Comparison of ENCODE assay signal across 8 cellular contexts in genomic region chr4:1792832-1793495, GRCh38. TPM values are rescaled to one million over a fixed set of nuclear protein-coding genes. Genes with fewer than 3 reads are reported as not detected.
DNase-seq lines count a peak whose midpoint lies in the region; ATAC-seq, FAIRE-seq and TF ChIP-seq lines count a peak whose summit lies in the region.

Gene FGFR3, plus strand, starts transcription at chr4:1793293. Its CDS starts 642 bp downstream, at chr4:1793935.

- H3K36me3 ChIP-seq in esophagus (ENCODE audit: control insufficient read depth in 2 of 2, insufficient read depth in 2 of 2, low read length in 1 of 2) (peaks cover 0 to 11% of the 10 kb centered on the region in 2 donors), urinary bladder (ENCODE audit: insufficient read depth) (no peaks in the 10 kb centered on the region)

- POLR2A ChIA-PET in activated CD8-positive, alpha-beta T cell treated with anti-CD3 and anti-CD28 coated beads for 36 hours (lab: Charles Lee) = interaction anchor here (1.0 to 1.3 kb wide), 3 partner anchors 53 to 447 kb away, joined by 3 read pairs; no protein-coding TSS in a partner anchor

- peaks cover 0 to under 1% of the 10 kb centered on the region in 2 donors for H3K27me3 ChIP-seq in esophagus (ENCODE audit: control insufficient read depth in 1 of 2, insufficient read depth in 2 of 2, low read length in 2 of 2)

- no peaks in the 10 kb centered on the region for H3K36me3 Mint-ChIP-seq in activated CD8-positive, alpha-beta T cell treated with anti-CD3 and anti-CD28 coated beads for 36 hours (ENCODE audit: low read depth)
- H3K36me3 Mint-ChIP-seq in natural killer cell = no peaks in the 10 kb centered on the region

- H3K9me3 Mint-ChIP-seq in activated CD8-positive, alpha-beta T cell treated with anti-CD3 and anti-CD28 coated beads for 36 hours = no peaks in the 10 kb centered on the region
- no peaks in the 10 kb centered on the region for H3K9me3 Mint-ChIP-seq in natural killer cell

- WGBS in esophagus, 2 donors = 2 to 7% methylated on average over 32 to 95 of the region's 95 CpGs
- WGBS in urinary bladder = 2% methylated on average over 95 of the region's 95 CpGs

- H3K4me3 ChIP-seq in LNCaP clone FGC (ENCODE audit: low read depth, low read length) (peak within 1 kb of the TSS; percentile 44), esophagus (ENCODE audit: low read depth in 1 of 2, low read length in 2 of 2) (peak within 1 kb of the TSS; percentile 76 to 87), urinary bladder (ENCODE audit: low read depth, low read length) (peak within 1 kb of the TSS; percentile 81)

- no peaks in the 10 kb centered on the region for H3K9me3 ChIP-seq in esophagus (ENCODE audit: control insufficient read depth in 2 of 2, insufficient read depth in 1 of 2, low read depth in 1 of 2, low read length in 1 of 2)

- intact Hi-C loops in activated CD8-positive, alpha-beta T cell treated with anti-CD3 and anti-CD28 coated beads for 36 hours (cut with micrococcal nuclease) = no loop called here
- intact Hi-C loops in natural killer cell (cut with micrococcal nuclease) = no loop called here

- peaks cover 12% of the 10 kb centered on the region for H3K27me3 Mint-ChIP-seq in activated CD8-positive, alpha-beta T cell treated with anti-CD3 and anti-CD28 coated beads for 36 hours
- H3K27me3 Mint-ChIP-seq in natural killer cell (ENCODE audit: low read depth in 2 of 2) = peaks cover 8 to 13% of the 10 kb centered on the region in 2 donors

- TF ChIP-seq CTCF in LNCaP clone FGC (IDR thresholded peaks at IDR 0.05; ENCODE audit: control insufficient read depth, extremely low read depth, insufficient read depth) = no peak
- TF ChIP-seq CTCF in activated CD8-positive, alpha-beta T cell treated with anti-CD3 and anti-CD28 coated beads for 36 hours (IDR thresholded peaks at IDR 0.05) = no peak
- TF ChIP-seq CTCF in natural killer cell (IDR thresholded peaks at IDR 0.05) = no peak

- ATAC-seq in activated CD8-positive, alpha-beta T cell treated with anti-CD3 and anti-CD28 coated beads for 36 hours = peak; percentile 83
- ATAC-seq in natural killer cell = peak in 2 of 3 donors; percentile 78 to 79

- no peak within 1 kb of the TSS for H3K27ac Mint-ChIP-seq in activated CD8-positive, alpha-beta T cell treated with anti-CD3 and anti-CD28 coated beads for 36 hours
- no peak within 1 kb of the TSS for H3K27ac Mint-ChIP-seq in natural killer cell

- H3K27ac ChIP-seq in esophagus (ENCODE audit: low read depth in 2 of 2, low read length in 1 of 2) = peak within 1 kb of the TSS; percentile 72 to 80
- H3K27ac ChIP-seq in urinary bladder (ENCODE audit: low read depth) = peak within 1 kb of the TSS; percentile 59

- H3K4me3 Mint-ChIP-seq in activated CD8-positive, alpha-beta T cell treated with anti-CD3 and anti-CD28 coated beads for 36 hours = no peak within 1 kb of the TSS
- peak within 1 kb of the TSS; percentile 42 for H3K4me3 Mint-ChIP-seq in natural killer cell

- H3K4me1 Mint-ChIP-seq in activated CD8-positive, alpha-beta T cell treated with anti-CD3 and anti-CD28 coated beads for 36 hours (ENCODE audit: low read depth) = no peaks in the 10 kb centered on the region
- H3K4me1 Mint-ChIP-seq in natural killer cell = no peaks in the 10 kb centered on the region

- DNase-seq in 8988T (peak; percentile 98), GM18507 (ENCODE audit: extremely low spot score, insufficient read length, low read depth) (peak; percentile 68), LNCaP clone FGC (ENCODE audit: low read depth) (no peak), natural killer cell (no peak), NOMO-1 treated with DMSO at 0.1 percent for 48 hours (lab: John Stamatoyannopoulos, UW; ENCODE audit: unreplicated experiment) (no peak)
- peak; percentile 25 for DNase-seq in activated CD8-positive, alpha-beta T cell treated with anti-CD3 and anti-CD28 coated beads for 36 hours

- FAIRE-seq in GM18507 (lab: Jason Lieb, UNC) = no peak

- H3K4me1 ChIP-seq in esophagus (ENCODE audit: control insufficient read depth in 2 of 2, insufficient read depth in 2 of 2, low read length in 1 of 2) (peaks cover 10 to 33% of the 10 kb centered on the region in 2 donors), urinary bladder (ENCODE audit: insufficient read depth) (no peaks in the 10 kb centered on the region)

- CTCF ChIA-PET in activated CD8-positive, alpha-beta T cell treated with anti-CD3 and anti-CD28 coated beads for 36 hours (lab: Charles Lee) = interaction anchor here (1.0 to 1.3 kb wide), 4 partner anchors 12 to 66 kb away, joined by 3 read pairs; no protein-coding TSS in a partner anchor

RNA-seq across cellular contexts. Expression of gene FGFR3, which starts in this region (rescaled TPM):
- 1 to 10 TPM in 1 of 2 experiments, under 1 TPM in 1; 0.07 to 1.0 TPM for total RNA-seq in activated CD8-positive, alpha-beta T cell treated with anti-CD3 and anti-CD28 coated beads for 36 hours
- polyA plus RNA-seq in esophagus (100 to 1,000 TPM in 1 of 2 donors, 10 to 100 TPM in 1; 97.6 to 121 TPM), urinary bladder (12.3 TPM)
- total RNA-seq in natural killer cell (not detected), urinary bladder (26.5 TPM)

Comparison
In these comparisons a context has a peak if more than half of its experiments do, and no peak if none do; other contexts are left out.
1. RNA of gene FGFR3 (total RNA-seq): 26.5 TPM in urinary bladder (single experiment); 0.07 to 1.0 TPM in activated CD8-positive, alpha-beta T cell treated with anti-CD3 and anti-CD28 coated beads for 36 hours and not detected in natural killer cell; every median in the first group is over 10 times any median in the second.
2. Peak in ATAC-seq in natural killer cell; RNA of the gene not detected or under 1 TPM.
3. DNase-seq: peak in 8988T (single experiment), GM18507 (single experiment) and activated CD8-positive, alpha-beta T cell treated with anti-CD3 and anti-CD28 coated beads for 36 hours (single experiment); none in LNCaP clone FGC (single experiment), natural killer cell (single experiment) and NOMO-1 treated with DMSO at 0.1 percent for 48 hours (single experiment).
4. Peak in every context shown above with its lines, with median percentiles within 50 percentile points of each other: H3K4me3 ChIP-seq.